8 cellular contexts compared by ENCODE assay signal in genomic region chr20:19205999-19206398, GRCh38. TPM values are rescaled to one million over a fixed set of nuclear protein-coding genes. Genes with fewer than 3 reads are reported as not detected.
A peak's percentile ranks its signal among the peaks of the same experiment; 100 is the strongest.
DNase-seq lines count a peak whose midpoint lies in the region; ATAC-seq and TF ChIP-seq lines count a peak whose summit lies in the region.

No MANE protein-coding gene starts in this region.

- BruUV-seq in PC-9 (replicated peaks; lab: Mats Ljungman, UMichigan): no TSS peak

- H3K36me3 Mint-ChIP-seq in activated T-helper 2 cell treated with anti-CD3 and anti-CD28 coated beads, Interferon-gamma antibody, Interleukin-2, Interleukin-4, amounts not matched to agents 10 μg/mL and 5 μg/mL and 100 μg/mL, durations not matched to agents 14 hours and 24 hours and 36 hours (ENCODE audit: low read depth): no peaks in the 10 kb centered on the region

- CTCF ChIA-PET in PC-9 (lab: Charles Lee): interaction anchor here (0.6 to 1.1 kb wide), 2 partner anchors 292 to 753 kb away, joined by 3 read pairs; no protein-coding TSS in a partner anchor

- no peak overlapping the region for H3K27ac Mint-ChIP-seq in activated T-helper 2 cell treated with anti-CD3 and anti-CD28 coated beads, Interferon-gamma antibody, Interleukin-2, Interleukin-4, amounts not matched to agents 10 μg/mL and 5 μg/mL and 100 μg/mL, durations not matched to agents 14 hours and 24 hours and 36 hours

- H3K27me3 ChIP-seq in PC-9 (ENCODE audit: insufficient read depth, low read depth) (peaks cover 14% of the 10 kb centered on the region; the same call in 1 of the 2 replicates), cardiac muscle cell (peaks cover 4% of the 10 kb centered on the region)

- no peak for ATAC-seq in GM21786 (IDR thresholded peaks at IDR 0.05; ENCODE audit: unreplicated experiment)

- no peaks in the 10 kb centered on the region for H3K4me1 ChIP-seq in PC-9 (replicated peaks; ENCODE audit: insufficient read depth)
- H3K4me1 ChIP-seq in cardiac muscle cell (ENCODE audit: low read depth): no peaks in the 10 kb centered on the region

- H3K4me2 ChIP-seq in PC-9: no peak overlapping the region

- TF ChIP-seq CTCF in PC-9 (conservative IDR thresholded peaks at IDR 0.05) (peak; percentile 90), cardiac muscle cell (IDR thresholded peaks at IDR 0.05; ENCODE audit: low read depth, low read length) (peak; percentile 87)

- no peaks in the 10 kb centered on the region for H3F3A ChIP-seq in PC-9 (ENCODE audit: insufficient read depth, low read depth)

- no peaks in the 10 kb centered on the region; the same call in 1 of the 2 replicates for H3K9me2 ChIP-seq in PC-9 (ENCODE audit: insufficient read depth)

- no peaks in the 10 kb centered on the region for H3K36me3 ChIP-seq in PC-9 (ENCODE audit: low read depth)
- H3K36me3 ChIP-seq in cardiac muscle cell: no peaks in the 10 kb centered on the region

- no peaks in the 10 kb centered on the region for H3K79me2 ChIP-seq in PC-9 (ENCODE audit: low read depth)

- no peak overlapping the region for H3K4me3 Mint-ChIP-seq in activated T-helper 2 cell treated with anti-CD3 and anti-CD28 coated beads, Interferon-gamma antibody, Interleukin-2, Interleukin-4, amounts not matched to agents 10 μg/mL and 5 μg/mL and 100 μg/mL, durations not matched to agents 14 hours and 24 hours and 36 hours (ENCODE audit: low read depth)

- no peaks in the 10 kb centered on the region for H3K9me3 ChIP-seq in PC-9 (ENCODE audit: insufficient read depth, low read depth)
- H3K9me3 ChIP-seq in cardiac muscle cell (ENCODE audit: low read depth): no peaks in the 10 kb centered on the region

- H3K4me1 Mint-ChIP-seq in activated T-helper 2 cell treated with anti-CD3 and anti-CD28 coated beads, Interferon-gamma antibody, Interleukin-2, Interleukin-4, amounts not matched to agents 10 μg/mL and 5 μg/mL and 100 μg/mL, durations not matched to agents 14 hours and 24 hours and 36 hours (ENCODE audit: low read depth): no peaks in the 10 kb centered on the region

- DNase-seq in GM04504 (ENCODE audit: low read depth) (peak; percentile 24), HS-27A (ENCODE audit: low read depth) (peak; percentile 47), PC-9 (peak in 1 of 2 experiments; percentile 47), cardiac muscle cell (ENCODE audit: low read depth in 1 of 2, low spot score in 1 of 2) (peak; percentile 55 to 79), renal cortical epithelial cell (ENCODE audit: low read depth) (peak; percentile 4), H4 (ENCODE audit: low spot score) (no peak)
- DNase-seq in activated T-helper 2 cell treated with anti-CD3 and anti-CD28 coated beads, Interferon-gamma antibody, Interleukin-2, Interleukin-4, amounts not matched to agents 10 μg/mL and 5 μg/mL and 100 μg/mL, durations not matched to agents 14 hours and 24 hours and 36 hours (ENCODE audit: low spot score): peak; percentile 48

- H2AFZ ChIP-seq in PC-9: no peak overlapping the region

- H3K27ac ChIP-seq in PC-9 (no peak overlapping the region), cardiac muscle cell (no peak overlapping the region)

- H3K4me3 ChIP-seq in PC-9: no peak overlapping the region
- H3K4me3 ChIP-seq in cardiac muscle cell: no peak overlapping the region

- no peaks in the 10 kb centered on the region for H4K20me1 ChIP-seq in PC-9 (ENCODE audit: insufficient read depth)

- H3K27me3 Mint-ChIP-seq in activated T-helper 2 cell treated with anti-CD3 and anti-CD28 coated beads, Interferon-gamma antibody, Interleukin-2, Interleukin-4, amounts not matched to agents 10 μg/mL and 5 μg/mL and 100 μg/mL, durations not matched to agents 14 hours and 24 hours and 36 hours (ENCODE audit: low read depth): peaks cover 14% of the 10 kb centered on the region

- intact Hi-C loops in PC-9 (cut with micrococcal nuclease; ENCODE audit: unreplicated experiment): no loop called here
- intact Hi-C loops in activated T-helper 2 cell treated with anti-CD3 and anti-CD28 coated beads, Interferon-gamma antibody, Interleukin-2, Interleukin-4, amounts not matched to agents 10 μg/mL and 5 μg/mL and 100 μg/mL, durations not matched to agents 14 hours and 24 hours and 36 hours (cut with micrococcal nuclease): loop anchor here (1.0 kb wide), 2 partner anchors 377 to 456 kb away; no protein-coding TSS in a partner anchor

- no peaks in the 10 kb centered on the region for H3K9me3 Mint-ChIP-seq in activated T-helper 2 cell treated with anti-CD3 and anti-CD28 coated beads, Interferon-gamma antibody, Interleukin-2, Interleukin-4, amounts not matched to agents 10 μg/mL and 5 μg/mL and 100 μg/mL, durations not matched to agents 14 hours and 24 hours and 36 hours

- POLR2A ChIA-PET in PC-9 (lab: Charles Lee; ENCODE audit: unreplicated experiment): no interaction called here

RNA-seq across cellular contexts. Expression of gene SLC24A3, which starts 6.4 kb away (rescaled TPM):
- not detected in 2 replicates for total RNA-seq in PC-9 (2021)
- not detected in 2 replicates for total RNA-seq in activated T-helper 2 cell treated with anti-CD3 and anti-CD28 coated beads, Interferon-gamma antibody, Interleukin-2, Interleukin-4, amounts not matched to agents 10 μg/mL and 5 μg/mL and 100 μg/mL, durations not matched to agents 14 hours and 24 hours and 36 hours
- total RNA-seq in cardiac muscle cell: 1.7 and 1.8 TPM in 2 replicates
- polyA plus RNA-seq in cardiac muscle cell: 1.4 and 1.6 TPM in 2 replicates
- under 0.01 and 0.10 TPM in 2 replicates for total RNA-seq in renal cortical epithelial cell
- total RNA-seq in H4 (2014; rRNA removed; shearing (Covaris generic)): 0.04 TPM in 1 of 2 replicates, not detected in the other
